In genomic region chr7:112211348-112211907, GRCh38 we compare ENCODE assay signal across 18 cellular contexts. TPM values are rescaled to one million over a fixed set of nuclear protein-coding genes. Genes with fewer than 3 reads are reported as not detected.
DNase-seq lines count a peak whose midpoint lies in the region; ATAC-seq, FAIRE-seq and TF ChIP-seq lines count a peak whose summit lies in the region.
"Had no signal": no experiment of that assay in that cellular context is flagged by ENCODE, and none has a peak within 500 bp of the region (broad histone marks: within the 10 kb centered on the region; RNA-seq: fewer than 3 reads in every experiment).

No MANE protein-coding gene starts in this region.

- no peaks in the 10 kb centered on the region for H3K9me3 ChIP-seq in small intestine (ENCODE audit: control insufficient read depth, low read depth)
- no peaks in the 10 kb centered on the region for H3K9me3 ChIP-seq in SJCRH30 (replicated peaks)
- H3K9me3 ChIP-seq: adrenal gland, tibial nerve had no signal

- no peaks in the 10 kb centered on the region for H3K9me3 Mint-ChIP-seq in activated naive CD4-positive, alpha-beta T cell treated with anti-CD3 and anti-CD28 coated beads, Interleukin-2, amount 50 U/mL, for 72 hours
- H3K9me3 Mint-ChIP-seq: activated T-cell treated with anti-CD3 and anti-CD28 coated beads, Interleukin-2, amount 50 U/mL, for 24 hours had no signal

- H3K36me3 ChIP-seq in kidney epithelial cell (ENCODE audit: control insufficient read depth, insufficient read depth, low read length) (no peaks in the 10 kb centered on the region), small intestine (ENCODE audit: control insufficient read depth in 2 of 2, insufficient read depth in 2 of 2, low read length in 2 of 2) (no peaks in the 10 kb centered on the region), SJCRH30 (no peaks in the 10 kb centered on the region)
- H3K36me3 ChIP-seq: adrenal gland, tibial nerve had no signal

- TF ChIP-seq CTCF in cardiac fibroblast (IDR thresholded peaks at IDR 0.05; ENCODE audit: low read depth, low read length) = no peak
- TF ChIP-seq CTCF in kidney epithelial cell (IDR thresholded peaks at IDR 0.05; ENCODE audit: insufficient read depth, low read length, poor library complexity, severe bottlenecking) = no peak

- H3K27me3 ChIP-seq in kidney epithelial cell (ENCODE audit: control insufficient read depth, insufficient read depth, low read length) = no peaks in the 10 kb centered on the region
- H3K27me3 ChIP-seq in small intestine (ENCODE audit: control insufficient read depth in 2 of 2, insufficient read depth in 2 of 2, low read length in 2 of 2) = no peaks in the 10 kb centered on the region
- H3K27me3 ChIP-seq in SJCRH30 = no peaks in the 10 kb centered on the region
- H3K27me3 ChIP-seq: adrenal gland, dorsolateral prefrontal cortex, tibial nerve had no signal

- peaks cover 9 to 14% of the 10 kb centered on the region in 2 donors for H3K36me3 Mint-ChIP-seq in activated naive CD4-positive, alpha-beta T cell treated with anti-CD3 and anti-CD28 coated beads, Interleukin-2, amount 50 U/mL, for 72 hours

- H3K4me3 ChIP-seq in cardiac fibroblast (replicated peaks in 1 of 2; ENCODE audit: low read depth in 2 of 2, low read length in 2 of 2) = no peak overlapping the region
- H3K4me3 ChIP-seq in kidney epithelial cell (ENCODE audit: low read depth, low read length) = no peak overlapping the region
- H3K4me3 ChIP-seq in small intestine (ENCODE audit: low read depth in 1 of 2, low read length in 2 of 2) = no peak overlapping the region
- H3K4me3 ChIP-seq in SJCRH30 = no peak overlapping the region
- H3K4me3 ChIP-seq: adrenal gland, dorsolateral prefrontal cortex, tibial nerve had no signal

- H3K27ac ChIP-seq in small intestine (ENCODE audit: low read depth in 1 of 2, low read length in 1 of 2) (no peak overlapping the region), SJCRH30 (no peak overlapping the region)
- H3K27ac ChIP-seq: adrenal gland, dorsolateral prefrontal cortex, RWPE1, tibial nerve had no signal

- 10 to 31% (median 19%) methylated on average over 1 of the region's 1 CpG for WGBS in small intestine, 3 donors

- peaks cover 0 to 10% of the 10 kb centered on the region in 2 donors for H3K4me1 ChIP-seq in small intestine (ENCODE audit: control insufficient read depth in 2 of 2, insufficient read depth in 1 of 2, low read depth in 1 of 2, low read length in 1 of 2)
- no peaks in the 10 kb centered on the region for H3K4me1 ChIP-seq in SJCRH30

- DNase-seq in Right ventricle myocardium inferior (ENCODE audit: missing footprints) (no peak), cardiac septum (ENCODE audit: low spot score) (no peak), cardiac fibroblast (ENCODE audit: low read depth in 2 of 2) (peak; percentile 66 to 73), kidney epithelial cell (ENCODE audit: low read depth) (peak; percentile 74), small intestine (peak; percentile 46), NCI-H446 (lab: John Stamatoyannopoulos, UW) (no peak), SJCRH30 (no peak)
- no peak for DNase-seq in activated naive CD4-positive, alpha-beta T cell treated with anti-CD3 and anti-CD28 coated beads, Interleukin-2, amount 50 U/mL, for 72 hours (ENCODE audit: low spot score in 2 of 2)
- DNase-seq: activated CD4-positive, alpha-beta T cell treated with anti-CD3 and anti-CD28 coated beads for 4 hours; activated T-cell treated with anti-CD3 and anti-CD28 coated beads, Interleukin-2, amount 50 U/mL, for 24 hours; adrenal gland; dorsolateral prefrontal cortex; mesendoderm; NCI-H1105 treated with DMSO at 0.1 percent for 48 hours; NCI-H526; T-helper 17 cell had no signal

- FAIRE-seq in small intestine (lab: Jason Lieb, UNC) = no peak

- no peak overlapping the region for H3K27ac Mint-ChIP-seq in activated naive CD4-positive, alpha-beta T cell treated with anti-CD3 and anti-CD28 coated beads, Interleukin-2, amount 50 U/mL, for 72 hours
- H3K27ac Mint-ChIP-seq: activated T-cell treated with anti-CD3 and anti-CD28 coated beads, Interleukin-2, amount 50 U/mL, for 24 hours; T-helper 17 cell had no signal

- peak; percentile 44 for ATAC-seq in Right ventricle myocardium inferior
- ATAC-seq in activated naive CD4-positive, alpha-beta T cell treated with anti-CD3 and anti-CD28 coated beads, Interleukin-2, amount 50 U/mL, for 72 hours = no peak
- ATAC-seq: T-helper 17 cell had no signal

- intact Hi-C loops in Right ventricle myocardium inferior (cut with DNase I) = loop anchor here (5.0 kb wide), 1 partner anchor 241 kb away; the partner anchor contains the start of gene IFRD1
- intact Hi-C loops in cardiac septum (cut with DNase I) = no loop called here

RNA-seq across cellular contexts. Expression of gene ZNF277, which starts 4.9 kb away (rescaled TPM):
- total RNA-seq in Right ventricle myocardium inferior = 15.7 TPM
- 16.3 TPM for total RNA-seq in cardiac septum
- total RNA-seq in kidney epithelial cell = 34.6 and 35.0 TPM in 2 replicates
- polyA plus RNA-seq in small intestine = 10 to 100 TPM; 15.8 to 25.4 (median 24.4) TPM
- total RNA-seq in activated naive CD4-positive, alpha-beta T cell treated with anti-CD3 and anti-CD28 coated beads, Interleukin-2, amount 50 U/mL, for 72 hours = 10 to 100 TPM; 22.7 to 30.4 TPM
- 29.0 and 29.7 TPM in 2 replicates for total RNA-seq in SJCRH30 (2014; rRNA removed; shearing (Covaris generic))

RNA-seq across cellular contexts. Expression of gene DOCK4, which starts 5.2 kb away (rescaled TPM):
- total RNA-seq in Right ventricle myocardium inferior = 16.8 TPM
- 18.5 TPM for total RNA-seq in cardiac septum
- 16.8 and 24.0 TPM in 2 replicates for total RNA-seq in kidney epithelial cell
- 1 to 10 TPM in 2 of 3 donors, not detected in 1; 1.9 to 3.8 TPM for polyA plus RNA-seq in small intestine
- 1 to 10 TPM in 1 of 2 donors, under 1 TPM in 1; 0.21 to 1.1 TPM for total RNA-seq in activated naive CD4-positive, alpha-beta T cell treated with anti-CD3 and anti-CD28 coated beads, Interleukin-2, amount 50 U/mL, for 72 hours
- total RNA-seq in SJCRH30 (2014; rRNA removed; shearing (Covaris generic)) = 8.3 and 11.4 TPM in 2 replicates

Comparison
In these comparisons a context has a peak if more than half of its experiments do, and no peak if none do; other contexts are left out.
1. DNase-seq: peak in cardiac fibroblast (2 of 2), kidney epithelial cell (single experiment) and small intestine (single experiment); none in Right ventricle myocardium inferior (single experiment), cardiac septum (single experiment), NCI-H446 (0 of 2), activated naive CD4-positive, alpha-beta T cell treated with anti-CD3 and anti-CD28 coated beads, Interleukin-2, amount 50 U/mL, for 72 hours (0 of 2) and SJCRH30 (0 of 2).